9 cellular contexts compared by ENCODE assay signal in the genomic region with DNA sequence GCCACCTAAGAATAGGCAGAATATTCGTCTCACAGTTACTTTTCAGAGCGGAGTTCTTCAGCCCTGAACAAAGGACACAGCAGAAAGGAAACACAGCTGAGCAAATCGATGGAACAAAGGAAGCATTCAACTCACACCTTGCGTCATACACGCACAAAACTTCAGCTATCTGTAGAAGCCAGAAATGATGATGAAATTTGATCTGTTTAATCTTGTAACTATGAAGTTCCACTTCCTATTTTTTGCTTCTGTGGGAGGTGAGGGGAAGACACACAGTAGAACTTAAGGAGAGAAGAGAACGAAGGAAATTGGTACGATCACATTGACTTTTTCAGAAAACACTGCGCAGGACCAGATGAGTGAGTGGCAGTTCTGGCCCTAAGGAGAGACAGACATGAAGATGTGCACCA. TPM values are rescaled to one million over a fixed set of nuclear protein-coding genes. Genes with fewer than 3 reads are reported as not detected.
A peak's percentile ranks its signal among the peaks of the same experiment; 100 is the strongest.
DNase-seq lines count a peak whose midpoint lies in the region; ATAC-seq, FAIRE-seq and TF ChIP-seq lines count a peak whose summit lies in the region.
"Had no signal": no experiment of that assay in that cellular context is flagged by ENCODE, and none has a peak within 500 bp of the region (broad histone marks: within the 10 kb centered on the region; RNA-seq: fewer than 3 reads in every experiment).

No MANE protein-coding gene starts in this region.

- H3K4me1 Mint-ChIP-seq in activated T-cell treated with anti-CD3 and anti-CD28 coated beads, Interleukin-2, amount 50 U/mL, for 4 hours (ENCODE audit: low read depth) = no peaks in the 10 kb centered on the region

- H3K9me3 Mint-ChIP-seq in activated T-cell treated with anti-CD3 and anti-CD28 coated beads, Interleukin-2, amount 50 U/mL, for 4 hours = no peaks in the 10 kb centered on the region
- H3K9me3 Mint-ChIP-seq: T-cell had no signal

- ATAC-seq in GM18517 (IDR thresholded peaks at IDR 0.05; ENCODE audit: unreplicated experiment) = no peak
- no peak for ATAC-seq in HG03439 (IDR thresholded peaks at IDR 0.05; ENCODE audit: unreplicated experiment)
- ATAC-seq in activated T-cell treated with anti-CD3 and anti-CD28 coated beads, Interleukin-2, amount 50 U/mL, for 4 hours = no peak
- ATAC-seq: T-cell had no signal

- no peak for TF ChIP-seq POLR2A in GM12891 (IDR thresholded peaks at IDR 0.05; ENCODE audit: low read depth, low read length)

- peak overlapping the region; percentile 93 for H3K27ac ChIP-seq in caudate nucleus (ENCODE audit: low read depth, low read length)

- no peak overlapping the region for H3K4me3 Mint-ChIP-seq in activated T-cell treated with anti-CD3 and anti-CD28 coated beads, Interleukin-2, amount 50 U/mL, for 4 hours
- H3K4me3 Mint-ChIP-seq: T-cell had no signal

- FAIRE-seq in GM12891 (lab: Jason Lieb, UNC) = no peak

- H3K36me3 Mint-ChIP-seq in activated T-cell treated with anti-CD3 and anti-CD28 coated beads, Interleukin-2, amount 50 U/mL, for 4 hours (ENCODE audit: insufficient read depth) = no peaks in the 10 kb centered on the region
- H3K36me3 Mint-ChIP-seq: T-cell had no signal

- H3K27me3 Mint-ChIP-seq in activated T-cell treated with anti-CD3 and anti-CD28 coated beads, Interleukin-2, amount 50 U/mL, for 4 hours (ENCODE audit: low read depth) = peaks cover 12% of the 10 kb centered on the region

- DNase-seq in GM12891 (ENCODE audit: insufficient read length, low spot score) (no peak), NCI-H345 (lab: John Stamatoyannopoulos, UW) (peak; percentile 75), caudate nucleus (lab: John Stamatoyannopoulos, UW) (peak in 26 of 61 donors; percentile 8 to 78 (median 36)), midbrain (lab: John Stamatoyannopoulos, UW) (peak; percentile 78), glomerular visceral epithelial cell (ENCODE audit: extremely low spot score) (no peak)
- DNase-seq in activated T-cell treated with anti-CD3 and anti-CD28 coated beads, Interleukin-2, amount 50 U/mL, for 4 hours = no peak
- DNase-seq: T-cell had no signal

TF ChIP-seq in GM12891, 5 proteins besides CTCF, POLR2A, EP300 and RAD21:
- TF ChIP-seq SPI1 (IDR thresholded peaks at IDR 0.05; ENCODE audit: low read depth, low read length) = peak; percentile 74
- no peak for TF ChIP-seq PAX5 (IDR thresholded peaks at IDR 0.05; ENCODE audit: insufficient read depth, low read length, severe bottlenecking)

RNA-seq across cellular contexts. Expression of a gene that starts 26.2 kb away (rescaled TPM):
- polyA plus RNA-seq in GM12891 (2012; ENCODE audit: low read depth, missing spikeins) = 5.3 TPM
- 1 to 10 TPM; 2.7 to 4.2 (median 3.7) TPM for total RNA-seq in activated T-cell treated with anti-CD3 and anti-CD28 coated beads, Interleukin-2, amount 50 U/mL, for 4 hours

Comparison
In these comparisons a context has a peak if more than half of its experiments do, and no peak if none do; other contexts are left out.
1. DNase-seq: peak in NCI-H345 (single experiment) and midbrain (single experiment); none in GM12891 (single experiment), glomerular visceral epithelial cell (single experiment) and activated T-cell treated with anti-CD3 and anti-CD28 coated beads, Interleukin-2, amount 50 U/mL, for 4 hours (single experiment).